9 cellular contexts compared by ENCODE assay signal in the genomic region with DNA sequence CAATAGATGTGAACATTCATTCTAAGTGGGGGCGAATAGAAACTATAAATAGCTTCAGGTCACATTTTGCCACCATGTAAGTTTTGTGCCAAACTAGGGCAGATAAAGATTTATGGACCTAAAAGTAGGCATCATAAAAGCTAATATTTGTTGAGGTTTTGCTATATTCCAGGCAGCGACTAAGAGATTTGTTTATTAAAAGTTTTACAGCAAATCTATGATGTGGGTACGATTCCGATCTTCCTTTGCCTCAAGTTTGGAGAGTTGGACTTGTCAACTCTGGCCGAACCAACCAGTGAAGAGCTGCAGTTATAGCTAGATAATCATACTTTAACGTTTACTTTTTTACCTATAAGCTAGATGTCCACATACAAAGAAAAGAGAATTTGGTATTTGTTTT. TPM values are rescaled to one million over a fixed set of nuclear protein-coding genes. Genes with fewer than 3 reads are reported as not detected.
DNase-seq lines count a peak whose midpoint lies in the region; ATAC-seq, FAIRE-seq and TF ChIP-seq lines count a peak whose summit lies in the region.
"Had no signal": no experiment of that assay in that cellular context is flagged by ENCODE, and none has a peak within 500 bp of the region (broad histone marks: within the 10 kb centered on the region; RNA-seq: fewer than 3 reads in every experiment).

No MANE protein-coding gene starts in this region.

- POLR2A ChIA-PET in CD4-positive, alpha-beta memory T cell (lab: Charles Lee; ENCODE audit: partially characterized antibody) = interaction anchor here (0.8 to 3.4 kb wide), 6 partner anchors 9 to 150 kb away, joined by 3 to 62 read pairs (median 6); partner anchors contain the start of genes GCH1, SOCS4 and WDHD1

- no peaks in the 10 kb centered on the region for H3K9me3 ChIP-seq in CD4-positive, alpha-beta memory T cell (ENCODE audit: control insufficient read depth in 1 of 2, low read length in 2 of 2)
- H3K9me3 ChIP-seq in OCI-LY1 (ENCODE audit: low read length) (no peaks in the 10 kb centered on the region), endocrine pancreas (ENCODE audit: control insufficient read depth, low read length) (no peaks in the 10 kb centered on the region), neutrophil (no peaks in the 10 kb centered on the region)

- H3K36me3 ChIP-seq in CD4-positive, alpha-beta memory T cell (ENCODE audit: insufficient read depth, low read length) = no peaks in the 10 kb centered on the region
- peaks cover 46% of the 10 kb centered on the region for H3K36me3 ChIP-seq in OCI-LY1 (ENCODE audit: insufficient read depth, low read length)
- H3K36me3 ChIP-seq in endocrine pancreas (ENCODE audit: control insufficient read depth, insufficient read depth, low read length) = no peaks in the 10 kb centered on the region
- H3K36me3 ChIP-seq in neutrophil = peaks cover 4% of the 10 kb centered on the region

- H3K79me2 ChIP-seq in OCI-LY1 (ENCODE audit: insufficient read depth, low read length) = peaks cover 61% of the 10 kb centered on the region

- no peak overlapping the region for H2AFZ ChIP-seq in OCI-LY1 (ENCODE audit: low read length)

- ATAC-seq in GM19467 (IDR thresholded peaks at IDR 0.05; ENCODE audit: unreplicated experiment) = no peak

- no peaks in the 10 kb centered on the region for H4K20me1 ChIP-seq in OCI-LY1 (ENCODE audit: insufficient read depth, low read length)

- peak overlapping the region; percentile 100 for H3K27ac ChIP-seq in CD4-positive, alpha-beta memory T cell (ENCODE audit: low read depth, low read length)
- H3K27ac ChIP-seq in OCI-LY1 (ENCODE audit: low read depth, low read length, poor library complexity, severe bottlenecking) = peak overlapping the region; percentile 62
- peak overlapping the region; percentile 93 for H3K27ac ChIP-seq in neutrophil

- peak overlapping the region; percentile 87 to 95 (median 92) for H3K4me3 Mint-ChIP-seq in CD4-positive, alpha-beta memory T cell

- no peaks in the 10 kb centered on the region for H3K9me3 Mint-ChIP-seq in CD4-positive, alpha-beta memory T cell

- peak overlapping the region; percentile 11 to 98 for H3K4me3 ChIP-seq in CD4-positive, alpha-beta memory T cell (ENCODE audit: low read length in 2 of 2)
- H3K4me3 ChIP-seq in OCI-LY1 (ENCODE audit: low read depth, low read length, poor library complexity, severe bottlenecking) (peak overlapping the region; percentile 90), endocrine pancreas (ENCODE audit: control insufficient read depth, insufficient read depth, low read length) (peak overlapping the region; percentile 94), neutrophil (ENCODE audit: low read depth in 1 of 2, low read length in 1 of 2) (no peak overlapping the region)

- intact Hi-C loops in CD4-positive, alpha-beta memory T cell (cut with micrococcal nuclease) = loop anchor here (2.0 to 5.0 kb wide), 2 partner anchors 50 to 529 kb away; partner anchors contain the start of gene KTN1

- peaks cover 30 to 61% (median 41%) of the 10 kb centered on the region in 4 donors for H3K4me1 Mint-ChIP-seq in CD4-positive, alpha-beta memory T cell

- DNase-seq in CD4-positive, alpha-beta memory T cell = no peak
- no peak for DNase-seq in frontal cortex (ENCODE audit: low spot score in 2 of 2)
- DNase-seq in NCI-H1436 treated with DMSO at 0.1 percent for 48 hours (lab: John Stamatoyannopoulos, UW) = no peak
- no peak for DNase-seq in GM13977 (ENCODE audit: low spot score)
- DNase-seq: activated CD4-positive, alpha-beta T cell treated with anti-CD3 and anti-CD28 coated beads for 4 hours had no signal

- no peaks in the 10 kb centered on the region for H3K27me3 Mint-ChIP-seq in CD4-positive, alpha-beta memory T cell

- CTCF ChIA-PET in CD4-positive, alpha-beta memory T cell (lab: Charles Lee; ENCODE audit: partially characterized antibody) = interaction anchor here (0.8 to 3.6 kb wide), 3 partner anchors 107 to 171 kb away, joined by 3 to 30 read pairs (median 3); no protein-coding TSS in a partner anchor

- H3K4me1 ChIP-seq in CD4-positive, alpha-beta memory T cell (ENCODE audit: insufficient read depth, low read length) = peaks cover 48% of the 10 kb centered on the region
- H3K4me1 ChIP-seq in OCI-LY1 (ENCODE audit: insufficient read depth, low read length, severe bottlenecking) = peaks cover 22% of the 10 kb centered on the region
- H3K4me1 ChIP-seq in endocrine pancreas (ENCODE audit: control insufficient read depth, insufficient read depth, low read length) = peaks cover 6% of the 10 kb centered on the region
- H3K4me1 ChIP-seq in neutrophil (ENCODE audit: control insufficient read depth in 1 of 2, insufficient read depth in 1 of 2, low read depth in 1 of 2, low read length in 1 of 2) = peaks cover 17 to 19% of the 10 kb centered on the region in 2 experiments

- FAIRE-seq in frontal cortex (lab: Jason Lieb, UNC) = no peak

- H3K9ac ChIP-seq in OCI-LY1 (ENCODE audit: low read length) (peak overlapping the region; percentile 95), endocrine pancreas (ENCODE audit: control insufficient read depth, insufficient read depth, low read length) (peak overlapping the region; percentile 65)

- TF ChIP-seq CTCF in OCI-LY1 (IDR thresholded peaks at IDR 0.05; ENCODE audit: low read length) (no peak), neutrophil (IDR thresholded peaks at IDR 0.05) (no peak), GM13977 (IDR thresholded peaks at IDR 0.05; ENCODE audit: extremely low read depth, insufficient read depth, missing control alignments) (no peak)

- in situ Hi-C loops in GM13977 (cut with MboI; ENCODE audit: low pct_unique_long_range_greater_than_20kb, low sequenced_read_pairs, unreplicated experiment) = no loop called here

- H3K9me2 ChIP-seq in OCI-LY1 (ENCODE audit: low read depth, low read length) = no peaks in the 10 kb centered on the region

- H3K27me3 ChIP-seq in CD4-positive, alpha-beta memory T cell (ENCODE audit: insufficient read depth, low read length) = no peaks in the 10 kb centered on the region
- no peaks in the 10 kb centered on the region for H3K27me3 ChIP-seq in OCI-LY1 (ENCODE audit: insufficient read depth, low read length)
- no peaks in the 10 kb centered on the region for H3K27me3 ChIP-seq in endocrine pancreas (ENCODE audit: control insufficient read depth, insufficient read depth, low read length)
- no peaks in the 10 kb centered on the region for H3K27me3 ChIP-seq in neutrophil

- H3K4me2 ChIP-seq in OCI-LY1 (ENCODE audit: low read length) = peak overlapping the region; percentile 91

- H3K27ac Mint-ChIP-seq in CD4-positive, alpha-beta memory T cell = peak overlapping the region; percentile 95 to 98 (median 96)

- H3F3A ChIP-seq in OCI-LY1 (ENCODE audit: insufficient read depth, low read length) = 0 out of 2 replicates have a peak, but pooled peaks cover 7% of the 10 kb centered on the region

- peaks cover 14 to 27% of the 10 kb centered on the region in 2 donors for H3K36me3 Mint-ChIP-seq in CD4-positive, alpha-beta memory T cell

RNA-seq across cellular contexts. Expression of gene MAPK1IP1L, which starts 1.6 kb away (rescaled TPM):
- 10 to 100 TPM; 67.2 to 73.4 TPM for total RNA-seq in CD4-positive, alpha-beta memory T cell
- 10 to 100 TPM; 82.1 to 89.3 TPM for polyA plus RNA-seq in CD4-positive, alpha-beta memory T cell
- 17.9 TPM for total RNA-seq in frontal cortex

RNA-seq across cellular contexts. Expression of gene SOCS4, which starts 26.0 kb away (rescaled TPM):
- total RNA-seq in CD4-positive, alpha-beta memory T cell = 10 to 100 TPM; 19.2 to 24.5 TPM
- 1 to 10 TPM; 3.3 to 3.9 TPM for polyA plus RNA-seq in CD4-positive, alpha-beta memory T cell
- 44.0 TPM for total RNA-seq in frontal cortex

RNA-seq across cellular contexts. Expression of gene WDHD1, which starts 26.1 kb away (rescaled TPM):
- 1 to 10 TPM; 4.0 to 4.1 TPM for total RNA-seq in CD4-positive, alpha-beta memory T cell
- 1 to 10 TPM; 1.4 to 3.3 TPM for polyA plus RNA-seq in CD4-positive, alpha-beta memory T cell
- 9.0 TPM for total RNA-seq in frontal cortex

Comparison
In these comparisons a context has a peak if more than half of its experiments do, and no peak if none do; other contexts are left out.
1. H3K4me3 ChIP-seq: peak in CD4-positive, alpha-beta memory T cell (2 of 2), OCI-LY1 (single experiment) and endocrine pancreas (single experiment); none in neutrophil (0 of 2).
2. Peak in every context shown above with its lines, with median percentiles within 50 percentile points of each other: H3K27ac ChIP-seq.